Comparison of ENCODE assay signal across 30 cellular contexts in the genomic region with DNA sequence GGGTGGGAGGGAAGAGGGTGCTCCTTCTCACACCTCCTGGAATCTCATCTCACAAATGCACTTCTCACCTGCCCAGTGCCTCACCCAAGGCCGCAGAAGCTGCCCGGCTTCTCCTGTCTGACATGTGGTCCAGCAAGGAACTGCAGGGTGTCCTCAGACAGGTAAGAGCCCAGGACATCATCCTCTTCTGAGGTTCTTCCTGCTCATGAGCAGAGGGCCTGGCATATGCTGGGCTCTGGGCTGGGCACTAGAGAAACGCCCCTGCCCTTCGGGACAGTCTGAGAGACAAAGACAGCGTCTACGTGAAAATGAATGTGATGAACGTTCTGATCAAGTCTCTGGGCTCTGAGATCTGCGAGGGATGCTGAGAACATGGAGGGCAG. TPM values are rescaled to one million over a fixed set of nuclear protein-coding genes. Genes with fewer than 3 reads are reported as not detected.
"Had no signal": no experiment of that assay in that cellular context is flagged by ENCODE, and none has a peak within 500 bp of the region (broad histone marks: within the 10 kb centered on the region; RNA-seq: fewer than 3 reads in every experiment).

No MANE protein-coding gene starts in this region.

- H3K36me3 ChIP-seq: colonic mucosa, esophagus muscularis mucosa, heart right ventricle, neutrophil, right atrium auricular region, stomach, thyroid gland had no signal

- H3K36me3 Mint-ChIP-seq: naive thymus-derived CD8-positive, alpha-beta T cell; stimulated activated effector memory CD8-positive, alpha-beta T cell treated with anti-CD3 and anti-CD28 coated beads, Interleukin-12 subunit alpha, Interleukin-12 subunit beta, amount 100 ng/mL, for 72 hours had no signal

- DNase-seq: central memory CD4-positive, alpha-beta T cell; colonic mucosa; effector CD8-positive, alpha-beta T cell; foreskin keratinocyte; glutamatergic neuron; heart right ventricle; hypothalamus; mammary epithelial cell; naive thymus-derived CD8-positive, alpha-beta T cell; nephron progenitor cell; stimulated activated CD4-positive, alpha-beta T cell treated with anti-CD3 and anti-CD28 coated beads, Interleukin-2, amount 100 ng/mL, for 24 hours; stimulated activated CD4-positive, alpha-beta T cell treated with anti-CD3 and anti-CD28 coated beads, Interleukin-4, amount 100 ng/mL, for 24 hours; stimulated activated naive CD4-positive, alpha-beta T cell treated with Interleukin-2 at 50 U/mL for 16 hours; stomach; thyroid gland; trophoblast cell had no signal

- H3K27ac ChIP-seq: colonic mucosa, esophagus muscularis mucosa, foreskin keratinocyte, heart right ventricle, neutrophil, parathyroid adenoma, prostate gland, right atrium auricular region, stomach, thyroid gland had no signal

- H3K4me3 Mint-ChIP-seq: dendritic cell treated with granulocyte-macrophage colony-stimulating factor and Interleukin-4, amounts not matched to agents 40 ng/mL and 50 ng/mL, for 4 days; nephron progenitor cell; stimulated activated effector memory CD8-positive, alpha-beta T cell treated with anti-CD3 and anti-CD28 coated beads, Interleukin-12 subunit alpha, Interleukin-12 subunit beta, amount 100 ng/mL, for 72 hours had no signal

- ATAC-seq: foreskin keratinocyte; heart right ventricle; left lobe of liver; naive thymus-derived CD8-positive, alpha-beta T cell; sciatic nerve; stimulated activated effector memory CD8-positive, alpha-beta T cell treated with anti-CD3 and anti-CD28 coated beads, Interleukin-12 subunit alpha, Interleukin-12 subunit beta, amount 100 ng/mL, for 72 hours had no signal

- H3K9me3 Mint-ChIP-seq: dendritic cell treated with granulocyte-macrophage colony-stimulating factor and Interleukin-4, amounts not matched to agents 40 ng/mL and 50 ng/mL, for 4 days; naive thymus-derived CD8-positive, alpha-beta T cell; nephron progenitor cell; stimulated activated effector memory CD8-positive, alpha-beta T cell treated with anti-CD3 and anti-CD28 coated beads, Interleukin-12 subunit alpha, Interleukin-12 subunit beta, amount 100 ng/mL, for 72 hours had no signal

- H3K27ac Mint-ChIP-seq: dendritic cell treated with granulocyte-macrophage colony-stimulating factor and Interleukin-4, amounts not matched to agents 40 ng/mL and 50 ng/mL, for 4 days; naive thymus-derived CD8-positive, alpha-beta T cell; nephron progenitor cell; stimulated activated effector memory CD8-positive, alpha-beta T cell treated with anti-CD3 and anti-CD28 coated beads, Interleukin-12 subunit alpha, Interleukin-12 subunit beta, amount 100 ng/mL, for 72 hours had no signal

- H3K4me3 ChIP-seq: colonic mucosa, esophagus muscularis mucosa, heart right ventricle, prostate gland, right atrium auricular region, smooth muscle cell, stomach, thyroid gland had no signal

- H3K79me2 ChIP-seq: parathyroid adenoma had no signal

- H3K9ac ChIP-seq: parathyroid adenoma had no signal

- H3K27me3 ChIP-seq: colonic mucosa, esophagus muscularis mucosa, foreskin keratinocyte, heart right ventricle, right atrium auricular region, thyroid gland had no signal

- H2AFZ ChIP-seq: parathyroid adenoma had no signal

- H3K4me1 Mint-ChIP-seq: naive thymus-derived CD8-positive, alpha-beta T cell; stimulated activated effector memory CD8-positive, alpha-beta T cell treated with anti-CD3 and anti-CD28 coated beads, Interleukin-12 subunit alpha, Interleukin-12 subunit beta, amount 100 ng/mL, for 72 hours had no signal

- H3K4me2 ChIP-seq: smooth muscle cell had no signal

- H3K9me3 ChIP-seq: colonic mucosa, esophagus muscularis mucosa, heart right ventricle, neutrophil, prostate gland, right atrium auricular region, stomach, thyroid gland had no signal

- H3K4me1 ChIP-seq: colonic mucosa, parathyroid adenoma, prostate gland had no signal

RNA-seq across cellular contexts. Expression of a gene that starts 42.4 kb away (rescaled TPM):
- total RNA-seq: endothelial cell of umbilical vein; naive thymus-derived CD8-positive, alpha-beta T cell had no signal
- polyA plus RNA-seq: naive thymus-derived CD8-positive, alpha-beta T cell had no signal

RNA-seq across cellular contexts. Expression of a gene that starts 51.8 kb away (rescaled TPM):
- total RNA-seq: endothelial cell of umbilical vein; fibroblast of lung; mesenteric fat pad; naive thymus-derived CD8-positive, alpha-beta T cell; subcutaneous adipose tissue had no signal
- polyA plus RNA-seq: endothelial cell of umbilical vein; naive thymus-derived CD8-positive, alpha-beta T cell had no signal
